15 cellular contexts compared by ENCODE assay signal in genomic region chr7:158350166-158350900, GRCh38.
"Had no signal": no experiment of that assay in that cellular context is flagged by ENCODE, and none has a peak within 500 bp of the region (broad histone marks: within the 10 kb centered on the region; RNA-seq: fewer than 3 reads in every experiment).

No MANE protein-coding gene starts in this region.

- H3K4me1 ChIP-seq: ascending aorta, breast epithelium, esophagus muscularis mucosa, tibial artery had no signal

- DNase-seq: activated CD4-positive, alpha-beta T cell treated with anti-CD3 and anti-CD28 coated beads, Interleukin-2, amount 50 U/mL, for 1 hour; activated CD8-positive, alpha-beta memory T cell treated with anti-CD3 and anti-CD28 coated beads, Interleukin-2, amount 10 ng/mL, durations not matched to agents 7 days and 5 days; activated naive CD4-positive, alpha-beta T cell treated with anti-CD3 and anti-CD28 coated beads, Interleukin-2, amount 10 ng/mL, durations not matched to agents 7 days and 5 days; activated T-cell treated with anti-CD3 and anti-CD28 coated beads, Interleukin-2, amount 50 U/mL, for 1 hour; hippocampal formation; kidney glomerular epithelial cell; midbrain; stimulated activated CD4-positive, alpha-beta T cell treated with anti-CD3 and anti-CD28 coated beads, Interleukin-12 subunit alpha, Interleukin-12 subunit beta, amount 100 ng/mL, for 4 hours; stimulated activated CD4-positive, alpha-beta T cell treated with anti-CD3 and anti-CD28 coated beads, Interleukin-2, amount 100 ng/mL, for 24 hours had no signal

- ATAC-seq: activated CD8-positive, alpha-beta memory T cell treated with anti-CD3 and anti-CD28 coated beads, Interleukin-2, amount 10 ng/mL, durations not matched to agents 7 days and 5 days had no signal

- H3K27ac ChIP-seq: ascending aorta, breast epithelium, dorsolateral prefrontal cortex, esophagus muscularis mucosa, tibial artery had no signal

- H3K4me3 ChIP-seq: ascending aorta, breast epithelium, dorsolateral prefrontal cortex, esophagus muscularis mucosa, lung, tibial artery had no signal

- H3K27me3 ChIP-seq: ascending aorta, dorsolateral prefrontal cortex had no signal

- H3K36me3 ChIP-seq: ascending aorta, breast epithelium, esophagus muscularis mucosa, tibial artery had no signal
